6 cellular contexts compared by ENCODE assay signal in the genomic region with DNA sequence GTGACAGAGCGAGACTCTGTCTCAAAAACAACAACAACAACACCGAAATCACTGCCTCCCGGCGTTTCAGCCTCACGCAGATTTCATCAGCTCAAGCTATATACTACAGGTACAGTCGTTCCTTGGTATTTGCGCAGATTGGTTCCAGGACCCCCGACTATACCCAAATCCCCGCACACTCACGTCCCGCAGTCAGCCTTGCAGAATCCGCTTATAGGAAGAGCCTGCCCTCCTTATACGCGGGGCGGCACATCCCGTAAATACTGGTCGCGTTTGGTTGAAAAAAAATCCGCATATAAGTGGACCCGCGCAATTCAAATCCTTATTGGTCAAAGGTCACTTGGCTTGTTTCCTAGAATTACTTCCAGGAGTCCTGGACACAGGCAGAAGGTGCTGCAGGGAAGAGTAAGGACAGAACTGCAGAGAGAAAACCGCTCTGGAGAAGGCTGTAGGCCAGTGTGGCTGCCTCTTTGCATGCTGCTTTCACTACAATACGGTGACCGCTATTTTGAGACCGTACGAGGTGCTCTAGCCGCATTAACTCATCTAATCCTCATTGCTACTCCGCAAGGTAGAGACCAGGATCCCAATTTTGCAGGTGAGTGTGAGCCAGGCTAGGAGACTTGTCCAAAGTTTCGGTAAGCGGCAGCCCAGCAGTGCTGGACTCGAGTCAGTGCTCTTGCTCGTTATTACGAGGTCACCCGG. TPM values are rescaled to one million over a fixed set of nuclear protein-coding genes. Genes with fewer than 3 reads are reported as not detected.
A peak's percentile ranks its signal among the peaks of the same experiment; 100 is the strongest.
DNase-seq lines count a peak whose midpoint lies in the region; ATAC-seq, FAIRE-seq and TF ChIP-seq lines count a peak whose summit lies in the region.

No MANE protein-coding gene starts in this region.

- no peaks in the 10 kb centered on the region for H3K36me3 ChIP-seq in colonic mucosa
- H3K36me3 ChIP-seq in pancreas = peaks cover 0 to 13% (median 0%) of the 10 kb centered on the region in 3 donors

- H3K9ac ChIP-seq in colonic mucosa (ENCODE audit: low read depth in 2 of 2, low read length in 2 of 2) = peak overlapping the region; percentile 64 to 95

- ATAC-seq in pancreas (peak; percentile 10 to 42 (median 22)), GM18909 (IDR thresholded peaks at IDR 0.05; ENCODE audit: poor library complexity, unreplicated experiment) (no peak)

- DNase-seq in activated effector memory CD4-positive, alpha-beta T cell treated with anti-CD3 and anti-CD28 coated beads, Interleukin-2, amount 50 U/mL, for 16 hours = peak; percentile 57
- no peak for DNase-seq in activated effector memory CD4-positive, alpha-beta T cell treated with Interleukin-2 at 50 U/mL for 16 hours
- peak; percentile 48 for DNase-seq in colonic mucosa
- no peak for DNase-seq in pancreas
- no peak for DNase-seq in SKM-1 treated with dmso at 0.1 percent for 144 hours (lab: John Stamatoyannopoulos, UW; ENCODE audit: unreplicated experiment)

- H3K4me3 ChIP-seq in colonic mucosa = peak overlapping the region; percentile 96
- peak overlapping the region; percentile 80 to 99 (median 87) for H3K4me3 ChIP-seq in pancreas

- H3K4me1 ChIP-seq in colonic mucosa (peaks cover 4% of the 10 kb centered on the region), pancreas (peaks cover 7 to 11% (median 7%) of the 10 kb centered on the region in 3 donors)

- H3K27ac ChIP-seq in colonic mucosa (peak overlapping the region; percentile 60), pancreas (peak overlapping the region; percentile 27 to 47 (median 36))

- intact Hi-C loops in colonic mucosa (cut with DNase I) = no loop called here
- intact Hi-C loops in pancreas (cut with DNase I) = no loop called here

- no peak for FAIRE-seq in pancreas (lab: Jason Lieb, UNC)

- TF ChIP-seq CTCF in colonic mucosa (IDR thresholded peaks at IDR 0.05) = no peak
- TF ChIP-seq CTCF in pancreas (IDR thresholded peaks at IDR 0.05) = no peak

- H3K27me3 ChIP-seq in colonic mucosa (no peaks in the 10 kb centered on the region), pancreas (no peaks in the 10 kb centered on the region)

- H3K9me3 ChIP-seq in colonic mucosa (no peaks in the 10 kb centered on the region), pancreas (no peaks in the 10 kb centered on the region)

- 13% methylated on average over 34 of the region's 34 CpGs for WGBS in pancreas, 2 donors

RNA-seq across cellular contexts. Expression of gene NDUFAB1, which starts 0.7 kb away (rescaled TPM):
- 100 to 1,000 TPM; 136 to 212 TPM for total RNA-seq in colonic mucosa
- 10 to 100 TPM; 19.2 to 37.4 (median 30.1) TPM for total RNA-seq in pancreas
- polyA plus RNA-seq in pancreas = 10 to 100 TPM; 37.1 to 82.3 TPM

RNA-seq across cellular contexts. Expression of gene UBFD1, which starts 37.9 kb away (rescaled TPM):
- total RNA-seq in colonic mucosa = 10 to 100 TPM; 32.4 to 62.4 TPM
- total RNA-seq in pancreas = 10 to 100 TPM; 15.6 to 38.2 (median 20.4) TPM
- polyA plus RNA-seq in pancreas = 1 to 10 TPM; 5.9 to 8.7 TPM

RNA-seq across cellular contexts. Expression of gene EARS2, which starts 38.2 kb away (rescaled TPM):
- total RNA-seq in colonic mucosa = 10 to 100 TPM; 12.3 to 28.7 TPM
- 10 to 100 TPM in 4 of 6 donors, 1 to 10 TPM in 2; 8.2 to 11.2 (median 10.9) TPM for total RNA-seq in pancreas
- polyA plus RNA-seq in pancreas = 10 to 100 TPM in 1 of 2 donors, 1 to 10 TPM in 1; 9.1 to 11.6 TPM

RNA-seq across cellular contexts. Expression of gene PALB2, which starts 45.7 kb away (rescaled TPM):
- total RNA-seq in colonic mucosa (10 to 100 TPM in 1 of 2 donors, 1 to 10 TPM in 1; 8.2 to 13.3 TPM), pancreas (1 to 10 TPM; 2.3 to 6.8 (median 4.3) TPM)
- 1 to 10 TPM; 3.5 to 5.4 TPM for polyA plus RNA-seq in pancreas

RNA-seq across cellular contexts. Expression of gene DCTN5, which starts 45.9 kb away (rescaled TPM):
- total RNA-seq in colonic mucosa (10 to 100 TPM; 61.5 to 62.1 TPM), pancreas (10 to 100 TPM; 17.9 to 29.5 (median 23.7) TPM)
- polyA plus RNA-seq in pancreas = 10 to 100 TPM in 1 of 2 donors, 1 to 10 TPM in 1; 5.7 to 10.9 TPM

Comparison
In these comparisons a context has a peak if more than half of its experiments do, and no peak if none do; other contexts are left out.
1. DNase-seq: peak in activated effector memory CD4-positive, alpha-beta T cell treated with anti-CD3 and anti-CD28 coated beads, Interleukin-2, amount 50 U/mL, for 16 hours (single experiment) and colonic mucosa (single experiment); none in activated effector memory CD4-positive, alpha-beta T cell treated with Interleukin-2 at 50 U/mL for 16 hours (single experiment), pancreas (0 of 6) and SKM-1 treated with dmso at 0.1 percent for 144 hours (single experiment).